ENCODE assay signal across 31 cellular contexts in genomic region chr9:85871008-85871407, GRCh38.
"Had no signal": no experiment of that assay in that cellular context is flagged by ENCODE, and none has a peak within 500 bp of the region (broad histone marks: within the 10 kb centered on the region; RNA-seq: fewer than 3 reads in every experiment).

No MANE protein-coding gene starts in this region.

- ATAC-seq: left colon; pancreas; stimulated activated naive CD8-positive, alpha-beta T cell treated with anti-CD3 and anti-CD28 coated beads, Interleukin-15, Interleukin-2, amounts not matched to agents 100 U/mL and 50 U/mL, for 24 hours had no signal

- H3K27ac Mint-ChIP-seq: activated CD4-positive, alpha-beta memory T cell treated with anti-CD3 and anti-CD28 coated beads, Interleukin-2, amount 10 ng/mL, durations not matched to agents 7 days and 5 days; activated CD4-positive, alpha-beta T cell treated with anti-CD3 and anti-CD28 coated beads, Interleukin-2, amount 10 ng/mL, durations not matched to agents 7 days and 5 days; activated naive CD4-positive, alpha-beta T cell treated with anti-CD3 and anti-CD28 coated beads, Interleukin-2, amount 10 ng/mL, durations not matched to agents 7 days and 5 days; activated naive CD8-positive, alpha-beta T cell treated with anti-CD3 and anti-CD28 coated beads, Interleukin-2, amount 10 ng/mL, durations not matched to agents 7 days and 5 days; activated T-cell treated with anti-CD3 and anti-CD28 coated beads, Interleukin-2, amount 50 U/mL, for 24 hours; mesothelial cell of epicardium had no signal

- H3K27me3 Mint-ChIP-seq: activated CD4-positive, alpha-beta memory T cell treated with anti-CD3 and anti-CD28 coated beads, Interleukin-2, amount 10 ng/mL, durations not matched to agents 7 days and 5 days; activated T-cell treated with anti-CD3 and anti-CD28 coated beads, Interleukin-2, amount 50 U/mL, for 24 hours; brain; naive B cell had no signal

- H3K27ac ChIP-seq: ascending aorta, cardiac muscle cell, coronary artery, dorsolateral prefrontal cortex, pancreas, prostate gland, testis, WERI-Rb-1 had no signal

- H3K27me3 ChIP-seq: ascending aorta, cardiac muscle cell, dorsolateral prefrontal cortex, pancreas, testis had no signal

- H3K4me1 ChIP-seq: ascending aorta, pancreas, prostate gland, testis had no signal

- H3K9me3 Mint-ChIP-seq: activated CD4-positive, alpha-beta memory T cell treated with anti-CD3 and anti-CD28 coated beads, Interleukin-2, amount 10 ng/mL, durations not matched to agents 7 days and 5 days; activated CD4-positive, alpha-beta T cell treated with anti-CD3 and anti-CD28 coated beads, Interleukin-2, amount 10 ng/mL, durations not matched to agents 7 days and 5 days; activated naive CD4-positive, alpha-beta T cell treated with anti-CD3 and anti-CD28 coated beads, Interleukin-2, amount 10 ng/mL, durations not matched to agents 7 days and 5 days; activated naive CD8-positive, alpha-beta T cell treated with anti-CD3 and anti-CD28 coated beads, Interleukin-2, amount 10 ng/mL, durations not matched to agents 7 days and 5 days had no signal

- H3K4me3 Mint-ChIP-seq: activated CD4-positive, alpha-beta memory T cell treated with anti-CD3 and anti-CD28 coated beads, Interleukin-2, amount 10 ng/mL, durations not matched to agents 7 days and 5 days; activated CD4-positive, alpha-beta T cell treated with anti-CD3 and anti-CD28 coated beads, Interleukin-2, amount 10 ng/mL, durations not matched to agents 7 days and 5 days; activated naive CD4-positive, alpha-beta T cell treated with anti-CD3 and anti-CD28 coated beads, Interleukin-2, amount 10 ng/mL, durations not matched to agents 7 days and 5 days; activated naive CD8-positive, alpha-beta T cell treated with anti-CD3 and anti-CD28 coated beads, Interleukin-2, amount 10 ng/mL, durations not matched to agents 7 days and 5 days; activated T-cell treated with anti-CD3 and anti-CD28 coated beads, Interleukin-2, amount 50 U/mL, for 24 hours; brain; mesothelial cell of epicardium; neural crest cell had no signal

- H3K36me3 Mint-ChIP-seq: activated naive CD4-positive, alpha-beta T cell treated with anti-CD3 and anti-CD28 coated beads, Interleukin-2, amount 10 ng/mL, durations not matched to agents 7 days and 5 days; activated naive CD8-positive, alpha-beta T cell treated with anti-CD3 and anti-CD28 coated beads, Interleukin-2, amount 10 ng/mL, durations not matched to agents 7 days and 5 days had no signal

- H3K4me3 ChIP-seq: ascending aorta, cardiac muscle cell, coronary artery, dorsolateral prefrontal cortex, pancreas, prostate gland, testis had no signal

- H3K4me1 Mint-ChIP-seq: activated CD4-positive, alpha-beta memory T cell treated with anti-CD3 and anti-CD28 coated beads, Interleukin-2, amount 10 ng/mL, durations not matched to agents 7 days and 5 days; activated CD4-positive, alpha-beta T cell treated with anti-CD3 and anti-CD28 coated beads, Interleukin-2, amount 10 ng/mL, durations not matched to agents 7 days and 5 days; activated naive CD4-positive, alpha-beta T cell treated with anti-CD3 and anti-CD28 coated beads, Interleukin-2, amount 10 ng/mL, durations not matched to agents 7 days and 5 days; mesothelial cell of epicardium had no signal

- FAIRE-seq: endothelial cell of umbilical vein, kidney, pancreas, urothelium cell line had no signal

- DNase-seq: activated CD4-positive, alpha-beta memory T cell treated with anti-CD3 and anti-CD28 coated beads, Interleukin-2, amount 10 ng/mL, durations not matched to agents 7 days and 5 days; activated CD4-positive, alpha-beta T cell treated with anti-CD3 and anti-CD28 coated beads, Interleukin-2, amount 10 ng/mL, durations not matched to agents 7 days and 5 days; activated CD4-positive, CD25-positive, alpha-beta regulatory T cell treated with anti-CD3 and anti-CD28 coated beads, Interleukin-2, amount 50 U/mL, for 72 hours; activated CD8-positive, alpha-beta memory T cell treated with anti-CD3 and anti-CD28 coated beads, Interleukin-2, amount 50 U/mL, for 48 hours; activated gamma-delta T cell; activated naive CD4-positive, alpha-beta T cell treated with anti-CD3 and anti-CD28 coated beads, Interleukin-2, amount 10 ng/mL, durations not matched to agents 7 days and 5 days; activated naive CD8-positive, alpha-beta T cell treated with anti-CD3 and anti-CD28 coated beads, Interleukin-2, amount 10 ng/mL, durations not matched to agents 7 days and 5 days; activated T-cell treated with anti-CD3 and anti-CD28 coated beads, Interleukin-2, amount 50 U/mL, for 24 hours; dorsolateral prefrontal cortex; head of caudate nucleus; hippocampal formation; kidney; left colon; naive B cell; nucleus accumbens; pancreas; retina; stimulated activated naive CD8-positive, alpha-beta T cell treated with anti-CD3 and anti-CD28 coated beads, Interleukin-15, Interleukin-2, amounts not matched to agents 100 U/mL and 50 U/mL, for 24 hours; T1000; testis; trophoblast cell; WERI-Rb-1 had no signal

- H3K9me3 ChIP-seq: ascending aorta, pancreas, prostate gland, testis had no signal

- H3K36me3 ChIP-seq: ascending aorta, cardiac muscle cell, pancreas, prostate gland, WERI-Rb-1 had no signal
